In the genomic region with DNA sequence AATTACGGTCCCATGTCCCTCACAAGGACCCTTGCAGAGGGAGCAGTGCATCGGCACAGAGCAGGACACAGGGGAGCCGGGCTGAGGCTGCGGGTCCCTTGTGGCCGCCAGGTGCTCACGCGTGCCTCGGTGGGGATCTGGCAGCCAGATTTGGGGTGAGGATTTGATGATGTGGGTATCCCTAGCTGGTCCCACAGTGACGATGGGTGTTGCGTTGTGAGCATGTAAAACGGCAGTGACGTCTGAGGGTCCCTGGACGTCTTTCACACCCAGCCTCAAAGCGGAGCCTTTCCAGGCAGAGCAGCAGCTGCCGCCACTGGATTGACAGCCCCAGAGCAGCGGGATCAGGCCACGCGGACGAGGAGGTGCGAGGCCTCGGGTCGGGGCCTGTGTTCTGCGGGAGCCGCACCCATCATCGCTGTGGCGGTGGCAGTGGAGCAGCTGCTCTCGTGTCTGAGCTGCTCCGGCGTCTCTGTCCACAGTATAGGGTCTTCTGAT, we compare ENCODE assay signal across 8 cellular contexts. TPM values are rescaled to one million over a fixed set of nuclear protein-coding genes. Genes with fewer than 3 reads are reported as not detected.
DNase-seq lines count a peak whose midpoint lies in the region; ATAC-seq and TF ChIP-seq lines count a peak whose summit lies in the region.

No MANE protein-coding gene starts in this region.

- H3K4me3 Mint-ChIP-seq in naive thymus-derived CD4-positive, alpha-beta T cell, result peak overlapping the region; percentile 72 to 86 (median 80)

- peak overlapping the region; percentile 55 for H3K4me3 ChIP-seq in AG09309 (ENCODE audit: control insufficient read depth, low read depth, low read length)
- H3K4me3 ChIP-seq in LNCaP clone FGC (ENCODE audit: low read depth, low read length), result peak overlapping the region; percentile 74
- peak overlapping the region; percentile 44 for H3K4me3 ChIP-seq in colonic mucosa
- H3K4me3 ChIP-seq in naive thymus-derived CD4-positive, alpha-beta T cell (ENCODE audit: low read length), result peak overlapping the region; percentile 81

- peaks cover 8% of the 10 kb centered on the region for H3K4me1 ChIP-seq in colonic mucosa
- H3K4me1 ChIP-seq in naive thymus-derived CD4-positive, alpha-beta T cell (ENCODE audit: control insufficient read depth in 2 of 2, insufficient read depth in 2 of 2, low read length in 2 of 2), result peaks cover 24 to 31% of the 10 kb centered on the region in 2 donors

- H3K36me3 Mint-ChIP-seq in naive thymus-derived CD4-positive, alpha-beta T cell, result peaks cover 0 to 11% (median 3%) of the 10 kb centered on the region in 5 donors

- peak overlapping the region; percentile 68 to 94 (median 88) for H3K27ac Mint-ChIP-seq in naive thymus-derived CD4-positive, alpha-beta T cell

- peaks cover 0 to 2% (median 0%) of the 10 kb centered on the region in 11 donors for H3K9me3 Mint-ChIP-seq in naive thymus-derived CD4-positive, alpha-beta T cell

- intact Hi-C loops in colonic mucosa (cut with DNase I), result no loop called here
- intact Hi-C loops in naive thymus-derived CD4-positive, alpha-beta T cell (cut with micrococcal nuclease), result loop anchor here in 1 of 2 donors (2.0 to 10.0 kb wide), 2 partner anchors 55 to 101 kb away; a partner anchor contains a TSS

- peaks cover 19 to 52% (median 36%) of the 10 kb centered on the region in 7 donors for H3K4me1 Mint-ChIP-seq in naive thymus-derived CD4-positive, alpha-beta T cell

- POLR2A ChIA-PET in naive thymus-derived CD4-positive, alpha-beta T cell (lab: Charles Lee), result no interaction called here

- peak overlapping the region; percentile 68 to 69 for H3K9ac ChIP-seq in colonic mucosa (ENCODE audit: low read depth in 2 of 2, low read length in 2 of 2)

- DNase-seq in AG09309 (ENCODE audit: low read depth) (no peak), LNCaP clone FGC (ENCODE audit: low read depth) (no peak), colonic mucosa (no peak), NCI-H2171 (lab: John Stamatoyannopoulos, UW) (no peak), cerebellar nuclear complex (lab: John Stamatoyannopoulos, UW) (no peak), KG1 (lab: John Stamatoyannopoulos, UW) (no peak)
- peak in 1 of 9 donors; percentile 26 for DNase-seq in naive thymus-derived CD4-positive, alpha-beta T cell

- peak overlapping the region; percentile 86 for H3K27ac ChIP-seq in colonic mucosa
- peak overlapping the region; percentile 70 for H3K27ac ChIP-seq in naive thymus-derived CD4-positive, alpha-beta T cell (ENCODE audit: low read depth, low read length)

- H3K27me3 Mint-ChIP-seq in naive thymus-derived CD4-positive, alpha-beta T cell, result no peaks in the 10 kb centered on the region

- H3K27me3 ChIP-seq in colonic mucosa, result no peaks in the 10 kb centered on the region
- H3K27me3 ChIP-seq in naive thymus-derived CD4-positive, alpha-beta T cell (ENCODE audit: control insufficient read depth in 2 of 2, insufficient read depth in 2 of 2, low read length in 2 of 2), result no peaks in the 10 kb centered on the region

- no peak for TF ChIP-seq CTCF in AG09309 (IDR thresholded peaks at IDR 0.05; ENCODE audit: control insufficient read depth, insufficient read depth, low read depth, low read length, missing control alignments)
- no peak for TF ChIP-seq CTCF in LNCaP clone FGC (IDR thresholded peaks at IDR 0.05; ENCODE audit: control insufficient read depth, extremely low read depth, insufficient read depth)
- TF ChIP-seq CTCF in colonic mucosa (IDR thresholded peaks at IDR 0.05), result no peak

- no peaks in the 10 kb centered on the region for H3K9me3 ChIP-seq in colonic mucosa
- H3K9me3 ChIP-seq in naive thymus-derived CD4-positive, alpha-beta T cell (ENCODE audit: control insufficient read depth in 2 of 3, low read length in 3 of 3), result no peaks in the 10 kb centered on the region

- ATAC-seq in naive thymus-derived CD4-positive, alpha-beta T cell, result peak; percentile 14
- no peak for ATAC-seq in HG03378 (IDR thresholded peaks at IDR 0.05; ENCODE audit: unreplicated experiment)

- no peaks in the 10 kb centered on the region for H3K36me3 ChIP-seq in colonic mucosa
- H3K36me3 ChIP-seq in naive thymus-derived CD4-positive, alpha-beta T cell (ENCODE audit: control insufficient read depth in 2 of 3, insufficient read depth in 3 of 3, low read length in 3 of 3), result peaks cover 0 to 23% (median 0%) of the 10 kb centered on the region in 3 experiments

- CTCF ChIA-PET in naive thymus-derived CD4-positive, alpha-beta T cell (lab: Charles Lee), result interaction anchor here (0.6 kb wide), 1 partner anchor 279 kb away, joined by 3 read pairs; no protein-coding TSS in a partner anchor

RNA-seq across cellular contexts. Expression of a gene that starts 54.6 kb away (rescaled TPM):
- 100 to 1,000 TPM in 1 of 2 donors, 10 to 100 TPM in 1; 58.8 to 119 TPM for total RNA-seq in colonic mucosa
- 10 to 100 TPM; 44.9 to 91.6 (median 68.4) TPM for total RNA-seq in naive thymus-derived CD4-positive, alpha-beta T cell
- 10 to 100 TPM; 30.5 to 36.8 TPM for polyA plus RNA-seq in naive thymus-derived CD4-positive, alpha-beta T cell
